In genomic region chr13:52450012-52450792, GRCh38 we compare ENCODE assay signal across 8 cellular contexts. TPM values are rescaled to one million over a fixed set of nuclear protein-coding genes. Genes with fewer than 3 reads are reported as not detected.
DNase-seq lines count a peak whose midpoint lies in the region; ATAC-seq and TF ChIP-seq lines count a peak whose summit lies in the region.

VPS36 (minus strand) TSS chr13:52450634; CDS start chr13:52450594, 40 bp downstream.

- ATAC-seq in GM21723 (IDR thresholded peaks at IDR 0.05; ENCODE audit: unreplicated experiment), result peak; percentile 70
- peak; percentile 88 for ATAC-seq in Panc1

- H3K4me1 ChIP-seq in KMS-11 (ENCODE audit: low read depth, poor library complexity, severe bottlenecking) (peaks cover 45% of the 10 kb centered on the region), Panc1 (ENCODE audit: control insufficient read depth, insufficient read depth, low read length) (peaks cover 22% of the 10 kb centered on the region), esophagus muscularis mucosa (peaks cover 28 to 42% (median 38%) of the 10 kb centered on the region in 4 donors)

- peak within 1 kb of the TSS; percentile 49 for H2AFZ ChIP-seq in KMS-11 (ENCODE audit: low read depth)

- peak within 1 kb of the TSS; percentile 97 for H3K9ac ChIP-seq in KMS-11

- H3K36me3 ChIP-seq in KMS-11 (ENCODE audit: insufficient read depth) (no peaks in the 10 kb centered on the region), Panc1 (ENCODE audit: control insufficient read depth, insufficient read depth, low read length) (no peaks in the 10 kb centered on the region), esophagus muscularis mucosa (peaks cover 0 to 5% (median under 1%) of the 10 kb centered on the region in 4 donors)

- no peaks in the 10 kb centered on the region for H3K27me3 ChIP-seq in KMS-11 (ENCODE audit: insufficient read depth, low read depth)
- no peaks in the 10 kb centered on the region for H3K27me3 ChIP-seq in Panc1 (ENCODE audit: control insufficient read depth, insufficient read depth, low read length)
- H3K27me3 ChIP-seq in esophagus muscularis mucosa, result no peaks in the 10 kb centered on the region

- peak; percentile 86 for DNase-seq in DMS79 treated with DMSO at 0.1 percent for 48 hours (lab: John Stamatoyannopoulos, UW)
- peak; percentile 60 for DNase-seq in Panc1 (ENCODE audit: low read depth, low spot score)
- DNase-seq in activated T-cell treated with anti-CD3 and anti-CD28 coated beads, Interleukin-2, amount 50 U/mL, for 48 hours, result peak; percentile 96 to 97
- peak; percentile 98 for DNase-seq in esophagus muscularis mucosa (ENCODE audit: extremely low spot score)
- peak; percentile 96 for DNase-seq in myocyte (ENCODE audit: low read depth)
- DNase-seq in stimulated activated CD8-positive, alpha-beta memory T cell treated with anti-CD3 and anti-CD28 coated beads, Interleukin-7, amount 100 ng/mL, for 48 hours (ENCODE audit: extremely low read depth in 1 of 2, low read depth in 1 of 2), result peak; percentile 84 to 89

- WGBS in esophagus muscularis mucosa, result 0% methylated on average over 52 of the region's 105 CpGs

- H3K9me3 ChIP-seq in Panc1 (ENCODE audit: control insufficient read depth, insufficient read depth, low read depth, low read length) (no peaks in the 10 kb centered on the region), esophagus muscularis mucosa (no peaks in the 10 kb centered on the region)

- CTCF ChIA-PET in Panc1 (lab: Charles Lee), result interaction anchor here (0.6 to 1.0 kb wide), 2 partner anchors 18 to 215 kb away, joined by 3 to 4 read pairs; no protein-coding TSS in a partner anchor

- TF ChIP-seq EP300 in esophagus muscularis mucosa (IDR thresholded peaks at IDR 0.05), result no peak

- intact Hi-C loops in Panc1 (cut with micrococcal nuclease; ENCODE audit: unreplicated experiment) (loop anchor here (2.0 kb wide), 1 partner anchor 105 kb away; no protein-coding TSS in a partner anchor), esophagus muscularis mucosa (cut with DNase I) (loop anchor here (5.0 to 10.0 kb wide), 3 partner anchors 205 to 323 kb away; partner anchors contain the start of genes NEK5 and SUGT1)

- H3K4me2 ChIP-seq in KMS-11, result peak within 1 kb of the TSS; percentile 89

- TF ChIP-seq POLR2A in esophagus muscularis mucosa (IDR thresholded peaks at IDR 0.05; ENCODE audit: low read depth), result peak; percentile 89

- H3K79me2 ChIP-seq in KMS-11 (ENCODE audit: insufficient read depth, low read depth), result peaks cover 44% of the 10 kb centered on the region

- POLR2A ChIA-PET in Panc1 (lab: Charles Lee), result no interaction called here

- in situ Hi-C loops in Panc1 (cut with HindIII; ENCODE audit: low pct_unique_long_range_greater_than_20kb, low sequenced_read_pairs), result no loop called here

- H3K27ac ChIP-seq in KMS-11, result peak within 1 kb of the TSS; percentile 84
- H3K27ac ChIP-seq in Panc1 (ENCODE audit: low read length), result peak within 1 kb of the TSS; percentile 91
- H3K27ac ChIP-seq in esophagus muscularis mucosa (replicated peaks in 1 of 4), result peak within 1 kb of the TSS; percentile 89 to 95 (median 94)

- H3K4me3 ChIP-seq in KMS-11 (IDR thresholded peaks at IDR 0.05; ENCODE audit: insufficient read depth, low read depth, low read length) (no peak within 1 kb of the TSS), Panc1 (ENCODE audit: low read depth in 2 of 2, low read length in 2 of 2) (peak within 1 kb of the TSS; percentile 79 to 86), esophagus muscularis mucosa (peak within 1 kb of the TSS; percentile 81 to 97 (median 91))

- H4K20me1 ChIP-seq in KMS-11 (ENCODE audit: insufficient read depth), result no peaks in the 10 kb centered on the region

- TF ChIP-seq CTCF in KMS-11 (conservative IDR thresholded peaks at IDR 0.05; ENCODE audit: low read depth, low read length), result peak; percentile 85
- TF ChIP-seq CTCF in Panc1 (IDR thresholded peaks at IDR 0.05), result peak; percentile 99
- TF ChIP-seq CTCF in esophagus muscularis mucosa (IDR thresholded peaks at IDR 0.05), result peak in 2 of 3 experiments; percentile 99

- no TSS peak for BruUV-seq in Panc1 (replicated peaks; lab: Mats Ljungman, UMichigan)

RNA-seq across cellular contexts. Expression of gene VPS36, which starts in this region (rescaled TPM):
- total RNA-seq in Panc1 (2021; ENCODE audit: unreplicated experiment) (32.1 TPM), esophagus muscularis mucosa (10 to 100 TPM; 29.5 to 34.0 (median 33.1) TPM), myocyte (95.1 and 110 TPM in 2 replicates)
- 12.4 TPM for polyA plus RNA-seq in Panc1 (2012; ENCODE audit: insufficient read length)
- 30.4 TPM for polyA plus RNA-seq in myocyte (2012)
